1 cellular context compared by ENCODE assay signal in the genomic region with DNA sequence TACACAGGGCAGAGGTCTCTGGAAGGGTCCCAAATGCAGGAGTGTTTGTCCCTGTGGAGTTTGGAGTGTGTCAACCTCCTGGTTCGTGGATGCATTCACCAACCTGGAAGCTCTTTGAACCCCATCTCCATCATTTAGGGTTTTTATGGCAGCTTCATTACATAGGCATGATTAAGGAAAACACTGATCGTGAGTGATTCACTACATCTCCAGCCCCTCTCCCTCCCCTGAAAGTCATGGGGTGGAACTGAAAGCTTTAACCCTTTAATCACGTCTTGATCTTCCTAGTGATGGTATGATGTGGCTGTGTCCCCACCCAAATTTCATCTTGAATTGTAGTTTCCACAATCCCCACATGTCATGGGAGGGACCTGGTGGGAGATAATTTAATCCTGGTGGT.
TF ChIP-seq lines count a peak whose summit lies in the region.

No MANE protein-coding gene starts in this region.

TF ChIP-seq in IMR-90, 13 proteins besides CTCF, POLR2A, EP300 and RAD21:
- TF ChIP-seq, protein P1, sequence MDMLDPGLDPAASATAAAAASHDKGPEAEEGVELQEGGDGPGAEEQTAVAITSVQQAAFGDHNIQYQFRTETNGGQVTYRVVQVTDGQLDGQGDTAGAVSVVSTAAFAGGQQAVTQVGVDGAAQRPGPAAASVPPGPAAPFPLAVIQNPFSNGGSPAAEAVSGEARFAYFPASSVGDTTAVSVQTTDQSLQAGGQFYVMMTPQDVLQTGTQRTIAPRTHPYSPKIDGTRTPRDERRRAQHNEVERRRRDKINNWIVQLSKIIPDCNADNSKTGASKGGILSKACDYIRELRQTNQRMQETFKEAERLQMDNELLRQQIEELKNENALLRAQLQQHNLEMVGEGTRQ (IDR thresholded peaks at IDR 0.05; ENCODE audit: low read depth, low read length), result no peak
- TF ChIP-seq SMC3 (IDR thresholded peaks at IDR 0.05; ENCODE audit: low read depth, low read length), result no peak
- no peak for TF ChIP-seq RCOR1 (IDR thresholded peaks at IDR 0.05; ENCODE audit: insufficient replicate concordance, low read length)
- TF ChIP-seq MAZ (IDR thresholded peaks at IDR 0.05; ENCODE audit: borderline replicate concordance, low read depth, low read length), result no peak
- no peak for TF ChIP-seq FOS (IDR thresholded peaks at IDR 0.05; ENCODE audit: low read depth, low read length)
- no peak for TF ChIP-seq CHD1 (IDR thresholded peaks at IDR 0.05; ENCODE audit: low read depth, low read length)
